15 cellular contexts compared by ENCODE assay signal in genomic region chr4:110245567-110245966, GRCh38. TPM values are rescaled to one million over a fixed set of nuclear protein-coding genes. Genes with fewer than 3 reads are reported as not detected.
A peak's percentile ranks its signal among the peaks of the same experiment; 100 is the strongest.
DNase-seq lines count a peak whose midpoint lies in the region; ATAC-seq, FAIRE-seq and TF ChIP-seq lines count a peak whose summit lies in the region.
"Had no signal": no experiment of that assay in that cellular context is flagged by ENCODE, and none has a peak within 500 bp of the region (broad histone marks: within the 10 kb centered on the region; RNA-seq: fewer than 3 reads in every experiment).

No MANE protein-coding gene starts in this region.

- TF ChIP-seq CTCF in HFFc6 (IDR thresholded peaks at IDR 0.05): no peak
- no peak for TF ChIP-seq CTCF in astrocyte (IDR thresholded peaks at IDR 0.05; ENCODE audit: insufficient read depth, low read depth, low read length)
- no peak for TF ChIP-seq CTCF in left ventricle myocardium inferior (IDR thresholded peaks at IDR 0.05; ENCODE audit: borderline replicate concordance)

- FAIRE-seq in astrocyte (lab: Jason Lieb, UNC): no peak

- no peaks in the 10 kb centered on the region for H3K79me2 ChIP-seq in astrocyte (ENCODE audit: insufficient read depth, low read length)

- H3K4me1 Mint-ChIP-seq in HFFc6 (ENCODE audit: low read depth): peaks cover 11% of the 10 kb centered on the region
- peaks cover 8% of the 10 kb centered on the region for H3K4me1 Mint-ChIP-seq in astrocyte (ENCODE audit: low read depth, unreplicated experiment)
- H3K4me1 Mint-ChIP-seq in activated T-helper 17 cell treated with anti-CD3 and anti-CD28 coated beads, Interleukin-2, amount 50 U/mL, for 72 hours: no peaks in the 10 kb centered on the region
- H3K4me1 Mint-ChIP-seq: memory B cell had no signal

- H3K4me1 ChIP-seq in astrocyte (ENCODE audit: insufficient read depth, low read length) (peaks cover 6% of the 10 kb centered on the region), left ventricle myocardium inferior (no peaks in the 10 kb centered on the region)
- H3K4me1 ChIP-seq: gastrocnemius medialis, SJCRH30 had no signal

- H3K4me2 ChIP-seq in astrocyte (ENCODE audit: low read length): peak overlapping the region; percentile 57

- ATAC-seq in HG02970 (IDR thresholded peaks at IDR 0.05; ENCODE audit: low FRiP score, unreplicated experiment): no peak
- ATAC-seq in activated T-helper 17 cell treated with anti-CD3 and anti-CD28 coated beads, Interleukin-2, amount 50 U/mL, for 72 hours (replicated peaks): no peak
- ATAC-seq: gastrocnemius medialis had no signal

- no peak overlapping the region for H3K27ac ChIP-seq in astrocyte (ENCODE audit: low read depth, low read length)
- no peak overlapping the region for H3K27ac ChIP-seq in left ventricle myocardium inferior (replicated peaks)
- H3K27ac ChIP-seq: gastrocnemius medialis, SJCRH30 had no signal

- peak; percentile 21 for DNase-seq in AG08395 (ENCODE audit: low spot score)
- peak; percentile 23 for DNase-seq in HFFc6
- DNase-seq in astrocyte (ENCODE audit: low read depth): peak; percentile 56
- peak; percentile 77 for DNase-seq in iris pigment epithelial cell (ENCODE audit: low read depth)
- no peak for DNase-seq in AML-193 (lab: John Stamatoyannopoulos, UW)
- no peak for DNase-seq in left ventricle myocardium inferior
- DNase-seq: anterior cingulate cortex; gastrocnemius medialis; MM.1S; NK-92 treated with Interleukin-12 subunit alpha and Interleukin-12 subunit beta, amount 100 ng/mL, for 24 hours; SJCRH30 had no signal

- H2AFZ ChIP-seq in astrocyte (ENCODE audit: low read depth, low read length): peak overlapping the region; percentile 64

- H3K27me3 Mint-ChIP-seq in HFFc6 (ENCODE audit: insufficient read depth) (peaks cover 10% of the 10 kb centered on the region), astrocyte (ENCODE audit: low read depth, unreplicated experiment) (no peaks in the 10 kb centered on the region)
- H3K27me3 Mint-ChIP-seq in activated T-helper 17 cell treated with anti-CD3 and anti-CD28 coated beads, Interleukin-2, amount 50 U/mL, for 72 hours: peaks cover 13% of the 10 kb centered on the region
- H3K27me3 Mint-ChIP-seq: memory B cell had no signal

- no peak overlapping the region for H3K27ac Mint-ChIP-seq in HFFc6
- H3K27ac Mint-ChIP-seq in astrocyte (ENCODE audit: unreplicated experiment): no peak overlapping the region
- no peak overlapping the region for H3K27ac Mint-ChIP-seq in activated T-helper 17 cell treated with anti-CD3 and anti-CD28 coated beads, Interleukin-2, amount 50 U/mL, for 72 hours
- H3K27ac Mint-ChIP-seq: activated T-helper 1 cell treated with anti-CD3 and anti-CD28 coated beads, Interleukin-12 subunit alpha, Interleukin-12 subunit beta, Interleukin-2, Interleukin-4 antibody, amounts not matched to agents 30 ng/mL and 10 ng/mL and 1 ng/mL, durations not matched to agents 14 hours and 24 hours and 36 hours; memory B cell had no signal

- intact Hi-C loops in left ventricle myocardium inferior (cut with micrococcal nuclease): no loop called here

- H3K4me3 Mint-ChIP-seq in HFFc6 (peak overlapping the region; percentile 63), astrocyte (ENCODE audit: unreplicated experiment) (no peak overlapping the region)
- no peak overlapping the region for H3K4me3 Mint-ChIP-seq in activated T-helper 17 cell treated with anti-CD3 and anti-CD28 coated beads, Interleukin-2, amount 50 U/mL, for 72 hours
- H3K4me3 Mint-ChIP-seq: activated T-helper 1 cell treated with anti-CD3 and anti-CD28 coated beads, Interleukin-12 subunit alpha, Interleukin-12 subunit beta, Interleukin-2, Interleukin-4 antibody, amounts not matched to agents 30 ng/mL and 10 ng/mL and 1 ng/mL, durations not matched to agents 14 hours and 24 hours and 36 hours; memory B cell had no signal

- H3K4me3 ChIP-seq in astrocyte (ENCODE audit: insufficient read depth, low read depth, low read length) (no peak overlapping the region), left ventricle myocardium inferior (no peak overlapping the region)
- H3K4me3 ChIP-seq: gastrocnemius medialis, SJCRH30 had no signal

- H3K27me3 ChIP-seq in astrocyte (ENCODE audit: insufficient read depth, low read length) (no peaks in the 10 kb centered on the region), left ventricle myocardium inferior (ENCODE audit: low read depth) (peaks cover 22% of the 10 kb centered on the region)
- H3K27me3 ChIP-seq: gastrocnemius medialis, SJCRH30 had no signal

- H3K36me3 Mint-ChIP-seq in HFFc6 (ENCODE audit: low read depth): no peaks in the 10 kb centered on the region
- H3K36me3 Mint-ChIP-seq in astrocyte (ENCODE audit: low read depth, unreplicated experiment): no peaks in the 10 kb centered on the region
- no peaks in the 10 kb centered on the region for H3K36me3 Mint-ChIP-seq in activated T-helper 17 cell treated with anti-CD3 and anti-CD28 coated beads, Interleukin-2, amount 50 U/mL, for 72 hours (ENCODE audit: low read depth)
- H3K36me3 Mint-ChIP-seq: memory B cell had no signal

- no peaks in the 10 kb centered on the region for H3K9me3 ChIP-seq in astrocyte (ENCODE audit: insufficient read depth, low read depth, low read length)
- H3K9me3 ChIP-seq in left ventricle myocardium inferior (replicated peaks): no peaks in the 10 kb centered on the region
- H3K9me3 ChIP-seq: gastrocnemius medialis, SJCRH30 had no signal

- no peaks in the 10 kb centered on the region for H3K9me3 Mint-ChIP-seq in HFFc6
- no peaks in the 10 kb centered on the region for H3K9me3 Mint-ChIP-seq in astrocyte (ENCODE audit: unreplicated experiment)
- H3K9me3 Mint-ChIP-seq in activated T-helper 17 cell treated with anti-CD3 and anti-CD28 coated beads, Interleukin-2, amount 50 U/mL, for 72 hours: no peaks in the 10 kb centered on the region
- H3K9me3 Mint-ChIP-seq: activated T-helper 1 cell treated with anti-CD3 and anti-CD28 coated beads, Interleukin-12 subunit alpha, Interleukin-12 subunit beta, Interleukin-2, Interleukin-4 antibody, amounts not matched to agents 30 ng/mL and 10 ng/mL and 1 ng/mL, durations not matched to agents 14 hours and 24 hours and 36 hours; memory B cell had no signal

- H4K20me1 ChIP-seq in astrocyte (ENCODE audit: insufficient read depth, low read length): no peaks in the 10 kb centered on the region

- H3K9ac ChIP-seq in astrocyte (ENCODE audit: low read length): no peak overlapping the region

- H3K36me3 ChIP-seq in astrocyte (ENCODE audit: insufficient read depth, low read length): no peaks in the 10 kb centered on the region
- no peaks in the 10 kb centered on the region for H3K36me3 ChIP-seq in left ventricle myocardium inferior
- H3K36me3 ChIP-seq: gastrocnemius medialis, SJCRH30 had no signal

RNA-seq across cellular contexts. Expression of gene ELOVL6, which starts 47.2 kb away (rescaled TPM):
- total RNA-seq in HFFc6 (2021; fragmentation: NEBNext Ultra II Directional; extraction: Animal tissue kit (Norgen Biotek cat#: 25700)): 10 to 100 TPM; 21.0 to 26.2 (median 22.5) TPM
- total RNA-seq in astrocyte (19.2 and 25.5 TPM in 2 replicates), left ventricle myocardium inferior (2.6 TPM)
- total RNA-seq in activated T-helper 17 cell treated with anti-CD3 and anti-CD28 coated beads, Interleukin-2, amount 50 U/mL, for 72 hours: 1 to 10 TPM; 6.1 to 6.5 TPM

Comparison
In these comparisons a context has a peak if more than half of its experiments do, and no peak if none do; other contexts are left out.
1. DNase-seq: peak in AG08395 (single experiment), HFFc6 (single experiment), astrocyte (single experiment) and iris pigment epithelial cell (single experiment); none in AML-193 (0 of 2) and left ventricle myocardium inferior (single experiment).